Comparison of ENCODE assay signal across 14 cellular contexts in the genomic region with DNA sequence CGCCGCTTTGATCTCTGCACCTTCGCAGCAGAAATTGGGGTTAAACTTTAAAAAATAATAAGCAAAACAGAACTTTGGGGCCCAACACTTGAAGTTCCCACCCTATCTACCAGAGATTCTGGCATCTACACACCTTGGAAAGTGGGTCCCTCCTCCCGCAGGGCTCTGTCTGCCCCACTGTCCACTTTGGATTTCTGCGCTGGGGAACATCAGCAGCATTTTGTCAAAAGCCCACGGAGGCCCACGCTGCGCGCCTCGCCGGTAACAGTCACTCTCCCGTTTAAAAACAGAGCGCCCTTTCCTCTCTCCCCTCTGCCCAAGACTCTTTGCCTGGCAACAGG. TPM values are rescaled to one million over a fixed set of nuclear protein-coding genes. Genes with fewer than 3 reads are reported as not detected.
A peak's percentile ranks its signal among the peaks of the same experiment; 100 is the strongest.
DNase-seq lines count a peak whose midpoint lies in the region; ATAC-seq, FAIRE-seq and TF ChIP-seq lines count a peak whose summit lies in the region.
"Had no signal": no experiment of that assay in that cellular context is flagged by ENCODE, and none has a peak within 500 bp of the region (broad histone marks: within the 10 kb centered on the region; RNA-seq: fewer than 3 reads in every experiment).

No MANE protein-coding gene starts in this region.

- in situ Hi-C loops in HepG2 (cut with HindIII; ENCODE audit: extremely low pct_ligation_motif_present, low pct_unique_long_range_greater_than_20kb), result loop anchor here (5.0 kb wide), 1 partner anchor 92 kb away; no protein-coding TSS in a partner anchor

- H3K4me3 ChIP-seq in HepG2 (replicated peaks in 1 of 3; ENCODE audit: insufficient read depth in 1 of 3, low read depth in 2 of 3, low read length in 3 of 3), result peak overlapping the region in 1 of 3 experiments; percentile 59; a peak in 2 of 6 replicates
- no peak overlapping the region for H3K4me3 ChIP-seq in right lobe of liver
- peak overlapping the region; percentile 57 to 65 for H3K4me3 ChIP-seq in duodenal mucosa (ENCODE audit: low read depth in 1 of 2, low read length in 2 of 2)
- no peak overlapping the region for H3K4me3 ChIP-seq in naive thymus-derived CD4-positive, alpha-beta T cell (ENCODE audit: low read length)
- H3K4me3 ChIP-seq: HAP-1 had no signal

- TF ChIP-seq CTCF in HepG2 (CRISPR knock-in tag; IDR thresholded peaks at IDR 0.05) (no peak), right lobe of liver (IDR thresholded peaks at IDR 0.05) (no peak)

- TF ChIP-seq EP300 in HepG2 (IDR thresholded peaks at IDR 0.05; ENCODE audit: low read depth in 2 of 2, low read length in 2 of 2), result no peak
- TF ChIP-seq EP300 in HepG2 (CRISPR knock-in tag; IDR thresholded peaks at IDR 0.05; ENCODE audit: borderline replicate concordance), result no peak

- peaks cover 3 to 26% (median 11%) of the 10 kb centered on the region in 7 donors for H3K4me1 Mint-ChIP-seq in naive thymus-derived CD4-positive, alpha-beta T cell
- H3K4me1 Mint-ChIP-seq: activated naive CD8-positive, alpha-beta T cell treated with anti-CD3 and anti-CD28 coated beads for 36 hours had no signal

- BruUV-seq in HepG2 (replicated peaks; lab: Mats Ljungman, UMichigan), result no TSS peak

- TF ChIP-seq RAD21 in HepG2 (CRISPR knock-in tag; IDR thresholded peaks at IDR 0.05), result no peak

- intact Hi-C loops in HepG2 (cut with micrococcal nuclease; ENCODE audit: unreplicated experiment) (no loop called here), right lobe of liver (cut with DNase I) (no loop called here)
- intact Hi-C loops in naive thymus-derived CD4-positive, alpha-beta T cell (cut with micrococcal nuclease), result no loop called here

- peak overlapping the region; percentile 68 for H3K4me2 ChIP-seq in HepG2 (ENCODE audit: low read depth, low read length)
- H3K4me2 ChIP-seq: KMS-11 had no signal

- peaks cover 0 to 4% (median 0%) of the 10 kb centered on the region in 11 donors for H3K9me3 Mint-ChIP-seq in naive thymus-derived CD4-positive, alpha-beta T cell
- H3K9me3 Mint-ChIP-seq: activated naive CD8-positive, alpha-beta T cell treated with anti-CD3 and anti-CD28 coated beads for 36 hours; stimulated activated naive CD8-positive, alpha-beta T cell treated with anti-CD3 and anti-CD28 coated beads, Interleukin-15, amount 100 ng/mL, for 72 hours had no signal

- H3K27me3 ChIP-seq in HepG2 (ENCODE audit: control insufficient read depth in 1 of 2, insufficient read depth in 2 of 2, low read length in 2 of 2), result peaks cover 2 to 36% of the 10 kb centered on the region in 2 experiments; a peak in 3 of 5 replicates
- peaks cover 0 to 5% of the 10 kb centered on the region in 2 donors for H3K27me3 ChIP-seq in right lobe of liver
- H3K27me3 ChIP-seq in duodenal mucosa (ENCODE audit: control insufficient read depth in 1 of 2, insufficient read depth in 2 of 2, low read length in 2 of 2), result peaks cover 29 to 38% of the 10 kb centered on the region in 2 donors
- H3K27me3 ChIP-seq in naive thymus-derived CD4-positive, alpha-beta T cell (ENCODE audit: control insufficient read depth in 2 of 2, insufficient read depth in 2 of 2, low read length in 2 of 2), result peaks cover 7 to 13% of the 10 kb centered on the region in 2 donors

- peak overlapping the region in 8 of 10 donors; percentile 41 to 71 (median 56) for H3K4me3 Mint-ChIP-seq in naive thymus-derived CD4-positive, alpha-beta T cell

- H3K27ac Mint-ChIP-seq in naive thymus-derived CD4-positive, alpha-beta T cell, result no peak overlapping the region
- H3K27ac Mint-ChIP-seq: activated naive CD8-positive, alpha-beta T cell treated with anti-CD3 and anti-CD28 coated beads for 36 hours; stimulated activated naive CD8-positive, alpha-beta T cell treated with anti-CD3 and anti-CD28 coated beads, Interleukin-15, amount 100 ng/mL, for 72 hours had no signal

- H3K79me2 ChIP-seq in HepG2 (ENCODE audit: insufficient read depth, low read length), result no peaks in the 10 kb centered on the region

- H3K9me3 ChIP-seq in HepG2 (ENCODE audit: low read length) (no peaks in the 10 kb centered on the region), right lobe of liver (no peaks in the 10 kb centered on the region), duodenal mucosa (ENCODE audit: control insufficient read depth in 1 of 2, low read length in 2 of 2) (no peaks in the 10 kb centered on the region)
- H3K9me3 ChIP-seq in naive thymus-derived CD4-positive, alpha-beta T cell (ENCODE audit: control insufficient read depth in 2 of 3, low read length in 3 of 3), result no peaks in the 10 kb centered on the region
- H3K9me3 ChIP-seq: HAP-1 had no signal

- no peak for TF ChIP-seq POLR2A in HepG2 (IDR thresholded peaks at IDR 0.05; ENCODE audit: insufficient read depth in 1 of 2, low read depth in 2 of 2, low read length in 2 of 2)
- TF ChIP-seq POLR2A in right lobe of liver (IDR thresholded peaks at IDR 0.05), result no peak

- peaks cover 53 to 86% (median 80%) of the 10 kb centered on the region in 5 donors for H3K27me3 Mint-ChIP-seq in naive thymus-derived CD4-positive, alpha-beta T cell

- H3K4me1 ChIP-seq in HepG2 (ENCODE audit: insufficient read depth, low read length) (peaks cover 45% of the 10 kb centered on the region), right lobe of liver (peaks cover 0 to 6% (median 2%) of the 10 kb centered on the region in 4 donors), duodenal mucosa (ENCODE audit: control insufficient read depth in 1 of 2, insufficient read depth in 2 of 2, low read length in 2 of 2) (peaks cover 8 to 23% of the 10 kb centered on the region in 2 donors)
- no peaks in the 10 kb centered on the region for H3K4me1 ChIP-seq in naive thymus-derived CD4-positive, alpha-beta T cell (ENCODE audit: control insufficient read depth in 2 of 2, insufficient read depth in 2 of 2, low read length in 2 of 2)
- H3K4me1 ChIP-seq: HAP-1 had no signal

- H3K36me3 ChIP-seq in HepG2 (replicated peaks in 1 of 2; ENCODE audit: control insufficient read depth in 1 of 2, insufficient read depth in 2 of 2, low read length in 2 of 2), result no peaks in the 10 kb centered on the region
- H3K36me3 ChIP-seq in right lobe of liver, result no peaks in the 10 kb centered on the region
- H3K36me3 ChIP-seq in duodenal mucosa (ENCODE audit: control insufficient read depth in 1 of 2, insufficient read depth in 2 of 2, low read length in 2 of 2), result no peaks in the 10 kb centered on the region
- no peaks in the 10 kb centered on the region for H3K36me3 ChIP-seq in naive thymus-derived CD4-positive, alpha-beta T cell (ENCODE audit: control insufficient read depth in 2 of 3, insufficient read depth in 3 of 3, low read length in 3 of 3)
- H3K36me3 ChIP-seq: HAP-1 had no signal

- POLR2A ChIA-PET in HepG2 (lab: Yijun Ruan, JAX), result no interaction called here
- POLR2A ChIA-PET in naive thymus-derived CD4-positive, alpha-beta T cell (lab: Charles Lee), result no interaction called here

- H3K27ac ChIP-seq in HepG2 (ENCODE audit: extremely low read length, insufficient read depth, low read length) (no peak overlapping the region), right lobe of liver (no peak overlapping the region), duodenal mucosa (ENCODE audit: low read depth, low read length) (no peak overlapping the region)
- H3K27ac ChIP-seq in naive thymus-derived CD4-positive, alpha-beta T cell (ENCODE audit: low read depth, low read length), result no peak overlapping the region
- H3K27ac ChIP-seq: epithelial cell of prostate, KMS-11, skin epidermis had no signal

- no peak for FAIRE-seq in HepG2 (lab: Jason Lieb, UNC)

- no peak for DNase-seq in HepG2 (ENCODE audit: low spot score)
- no peak for DNase-seq in right lobe of liver
- no peak for DNase-seq in naive thymus-derived CD4-positive, alpha-beta T cell
- DNase-seq in NCI-H2107 treated with DMSO at 0.1 percent for 48 hours (lab: John Stamatoyannopoulos, UW; ENCODE audit: unreplicated experiment), result no peak
- no peak for DNase-seq in SKM-1 treated with dmso at 0.1 percent for 144 hours (lab: John Stamatoyannopoulos, UW; ENCODE audit: unreplicated experiment)
- DNase-seq: stimulated activated naive CD8-positive, alpha-beta T cell treated with anti-CD3 and anti-CD28 coated beads, Interleukin-15, amount 100 ng/mL, for 72 hours had no signal

- no peaks in the 10 kb centered on the region for H3K36me3 Mint-ChIP-seq in naive thymus-derived CD4-positive, alpha-beta T cell
- H3K36me3 Mint-ChIP-seq: activated naive CD8-positive, alpha-beta T cell treated with anti-CD3 and anti-CD28 coated beads for 36 hours had no signal

- no peak for ATAC-seq in HepG2
- no peak for ATAC-seq in right lobe of liver
- no peak for ATAC-seq in naive thymus-derived CD4-positive, alpha-beta T cell
- ATAC-seq in GM21360 (IDR thresholded peaks at IDR 0.05; ENCODE audit: unreplicated experiment), result no peak
- ATAC-seq in GM21529 (IDR thresholded peaks at IDR 0.05; ENCODE audit: unreplicated experiment), result no peak

- no peak overlapping the region for H3K9ac ChIP-seq in HepG2 (ENCODE audit: insufficient read depth, low read depth, low read length)
- peak overlapping the region in 1 of 2 donors; percentile 59 for H3K9ac ChIP-seq in duodenal mucosa (ENCODE audit: low read depth in 1 of 2, low read length in 2 of 2)
- H3K9ac ChIP-seq: KMS-11 had no signal

- no peak overlapping the region for H2AFZ ChIP-seq in HepG2 (ENCODE audit: low read length)

- H4K20me1 ChIP-seq in HepG2 (ENCODE audit: insufficient read depth, low read length), result no peaks in the 10 kb centered on the region

- CTCF ChIA-PET in HepG2 (lab: Yijun Ruan, JAX; ENCODE audit: low intra/inter-chr PET ratio, low total read pairs), result interaction anchor here (1.0 kb wide), 1 partner anchor 26 kb away, joined by 3 read pairs; no protein-coding TSS in a partner anchor
- CTCF ChIA-PET in naive thymus-derived CD4-positive, alpha-beta T cell (lab: Charles Lee), result no interaction called here

- WGBS in HepG2 (ENCODE audit: low lambda C conversion rate), result 30% methylated on average over 13 of the region's 13 CpGs
- WGBS in right lobe of liver (ENCODE audit: insufficient coverage, low coverage, low lambda C conversion rate, missing lambda C conversion rate), result 63% methylated on average over 13 of the region's 13 CpGs

RNA-seq across cellular contexts. Expression of gene WNT9B, which starts 0.7 kb away (rescaled TPM):
- not detected in 2 replicates for total RNA-seq in HepG2 (2016; rRNA removed; fragmentation: Illumina TruSeq; extraction: Trizol)
- total RNA-seq in HepG2 (2016; cell fraction: cytosol; rRNA removed; fragmentation: Illumina TruSeq; extraction: Trizol; ENCODE audit: low read depth), result not detected in 2 replicates
- not detected in 2 replicates for total RNA-seq in HepG2 (2016; cell fraction: insoluble cytoplasmic fraction; rRNA removed; fragmentation: Illumina TruSeq; extraction: Trizol)
- not detected in 2 replicates for total RNA-seq in HepG2 (2016; cell fraction: membrane; rRNA removed; fragmentation: Illumina TruSeq; extraction: Trizol)
- not detected in 2 replicates for total RNA-seq in HepG2 (2016; cell fraction: nucleus; rRNA removed; fragmentation: Illumina TruSeq; extraction: Trizol)
- not detected in 2 replicates for polyA plus RNA-seq in HepG2 (2011; rRNA removed)
- polyA plus RNA-seq in HepG2 (2011; cell fraction: cytosol; rRNA removed), result 0.03 TPM in 1 of 2 replicates, not detected in the other
- polyA plus RNA-seq in HepG2 (2011; cell fraction: nucleus; rRNA removed), result not detected in 2 replicates
- polyA plus RNA-seq in HepG2 (2012), result 0.29 TPM in 1 of 2 replicates, not detected in the other
- not detected in 2 replicates for polyA plus RNA-seq in HepG2 (2016; cell fraction: cytosol; fragmentation: Illumina TruSeq; extraction: Trizol; ENCODE audit: low read depth)
- polyA plus RNA-seq in HepG2 (2016; cell fraction: insoluble cytoplasmic fraction; fragmentation: Illumina TruSeq; extraction: Trizol; ENCODE audit: low read depth), result not detected in 2 replicates
- not detected in 2 replicates for polyA plus RNA-seq in HepG2 (2016; cell fraction: membrane; fragmentation: Illumina TruSeq; extraction: Trizol; ENCODE audit: low read depth)
- polyA plus RNA-seq in HepG2 (2016; cell fraction: nucleus; fragmentation: Illumina TruSeq; extraction: Trizol; ENCODE audit: insufficient read depth, low read depth), result not detected in 2 replicates
- not detected in 2 replicates for polyA minus RNA-seq in HepG2 (2011; rRNA and poly(A)+ RNA removed; ENCODE audit: low replicate concordance)
- polyA minus RNA-seq in HepG2 (2011; cell fraction: cytosol; rRNA and poly(A)+ RNA removed), result not detected in 2 replicates
- polyA minus RNA-seq in HepG2 (2011; cell fraction: nucleus; rRNA and poly(A)+ RNA removed), result not detected in 2 replicates
- 1 to 10 TPM in 2 of 6 experiments, under 1 TPM in 1, not detected in 3; 0.55 to 1.7 (median 1.2) TPM for total RNA-seq in right lobe of liver
- total RNA-seq in naive thymus-derived CD4-positive, alpha-beta T cell, result not detected
- not detected for polyA plus RNA-seq in naive thymus-derived CD4-positive, alpha-beta T cell
- total RNA-seq: activated naive CD8-positive, alpha-beta T cell treated with anti-CD3 and anti-CD28 coated beads for 36 hours had no signal

RNA-seq across cellular contexts. Expression of gene WNT3, which starts 32.2 kb away (rescaled TPM):
- total RNA-seq in HepG2 (2016; rRNA removed; fragmentation: Illumina TruSeq; extraction: Trizol) (6.4 and 8.5 TPM in 2 replicates), right lobe of liver (1 to 10 TPM; 1.0 to 5.0 (median 4.0) TPM)
- 0.71 and 1.2 TPM in 2 replicates for total RNA-seq in HepG2 (2016; cell fraction: cytosol; rRNA removed; fragmentation: Illumina TruSeq; extraction: Trizol; ENCODE audit: low read depth)
- total RNA-seq in HepG2 (2016; cell fraction: insoluble cytoplasmic fraction; rRNA removed; fragmentation: Illumina TruSeq; extraction: Trizol), result 5.9 and 8.3 TPM in 2 replicates
- total RNA-seq in HepG2 (2016; cell fraction: membrane; rRNA removed; fragmentation: Illumina TruSeq; extraction: Trizol), result 4.3 and 4.8 TPM in 2 replicates
- total RNA-seq in HepG2 (2016; cell fraction: nucleus; rRNA removed; fragmentation: Illumina TruSeq; extraction: Trizol), result 8.4 and 9.8 TPM in 2 replicates
- polyA plus RNA-seq in HepG2 (2011; rRNA removed), result 10.3 and 12.5 TPM in 2 replicates
- polyA plus RNA-seq in HepG2 (2011; cell fraction: cytosol; rRNA removed), result 5.1 and 6.8 TPM in 2 replicates
- polyA plus RNA-seq in HepG2 (2011; cell fraction: nucleus; rRNA removed), result 27.1 and 28.5 TPM in 2 replicates
- polyA plus RNA-seq in HepG2 (2012), result 6.9 and 7.4 TPM in 2 replicates
- 0.82 and 0.98 TPM in 2 replicates for polyA plus RNA-seq in HepG2 (2016; cell fraction: cytosol; fragmentation: Illumina TruSeq; extraction: Trizol; ENCODE audit: low read depth)
- polyA plus RNA-seq in HepG2 (2016; cell fraction: insoluble cytoplasmic fraction; fragmentation: Illumina TruSeq; extraction: Trizol; ENCODE audit: low read depth), result 6.2 TPM in 2 replicates
- 2.9 and 3.1 TPM in 2 replicates for polyA plus RNA-seq in HepG2 (2016; cell fraction: membrane; fragmentation: Illumina TruSeq; extraction: Trizol; ENCODE audit: low read depth)
- polyA plus RNA-seq in HepG2 (2016; cell fraction: nucleus; fragmentation: Illumina TruSeq; extraction: Trizol; ENCODE audit: insufficient read depth, low read depth), result 27.6 and 28.5 TPM in 2 replicates
- polyA minus RNA-seq in HepG2 (2011; rRNA and poly(A)+ RNA removed; ENCODE audit: low replicate concordance), result 4.4 and 6.5 TPM in 2 replicates
- 2.9 and 3.2 TPM in 2 replicates for polyA minus RNA-seq in HepG2 (2011; cell fraction: cytosol; rRNA and poly(A)+ RNA removed)
- 5.0 and 6.2 TPM in 2 replicates for polyA minus RNA-seq in HepG2 (2011; cell fraction: nucleus; rRNA and poly(A)+ RNA removed)
- under 1 TPM in 1 of 5 experiments, not detected in 4; 0.24 TPM for total RNA-seq in naive thymus-derived CD4-positive, alpha-beta T cell
- under 1 TPM in 1 of 2 donors, not detected in 1; 0.07 TPM for polyA plus RNA-seq in naive thymus-derived CD4-positive, alpha-beta T cell

Comparison
In these comparisons a context has a peak if more than half of its experiments do, and no peak if none do; other contexts are left out.
1. H3K4me3 ChIP-seq: peak in duodenal mucosa (2 of 2); none in right lobe of liver (0 of 3) and naive thymus-derived CD4-positive, alpha-beta T cell (single experiment).